ENCODE assay signal across 1 cellular context in genomic region chr9:5832543-5833529, GRCh38.
A peak's percentile ranks its signal among the peaks of the same experiment; 100 is the strongest.
TF ChIP-seq lines count a peak whose summit lies in the region.

A gene with protein sequence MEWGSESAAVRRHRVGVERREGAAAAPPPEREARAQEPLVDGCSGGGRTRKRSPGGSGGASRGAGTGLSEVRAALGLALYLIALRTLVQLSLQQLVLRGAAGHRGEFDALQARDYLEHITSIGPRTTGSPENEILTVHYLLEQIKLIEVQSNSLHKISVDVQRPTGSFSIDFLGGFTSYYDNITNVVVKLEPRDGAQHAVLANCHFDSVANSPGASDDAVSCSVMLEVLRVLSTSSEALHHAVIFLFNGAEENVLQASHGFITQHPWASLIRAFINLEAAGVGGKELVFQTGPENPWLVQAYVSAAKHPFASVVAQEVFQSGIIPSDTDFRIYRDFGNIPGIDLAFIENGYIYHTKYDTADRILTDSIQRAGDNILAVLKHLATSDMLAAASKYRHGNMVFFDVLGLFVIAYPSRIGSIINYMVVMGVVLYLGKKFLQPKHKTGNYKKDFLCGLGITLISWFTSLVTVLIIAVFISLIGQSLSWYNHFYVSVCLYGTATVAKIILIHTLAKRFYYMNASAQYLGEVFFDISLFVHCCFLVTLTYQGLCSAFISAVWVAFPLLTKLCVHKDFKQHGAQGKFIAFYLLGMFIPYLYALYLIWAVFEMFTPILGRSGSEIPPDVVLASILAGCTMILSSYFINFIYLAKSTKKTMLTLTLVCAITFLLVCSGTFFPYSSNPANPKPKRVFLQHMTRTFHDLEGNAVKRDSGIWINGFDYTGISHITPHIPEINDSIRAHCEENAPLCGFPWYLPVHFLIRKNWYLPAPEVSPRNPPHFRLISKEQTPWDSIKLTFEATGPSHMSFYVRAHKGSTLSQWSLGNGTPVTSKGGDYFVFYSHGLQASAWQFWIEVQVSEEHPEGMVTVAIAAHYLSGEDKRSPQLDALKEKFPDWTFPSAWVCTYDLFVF (minus strand): TSS chr9:5833117. CDS start chr9:5833027, 90 bp downstream.

TF ChIP-seq in HepG2, 621 proteins besides CTCF, POLR2A, EP300 and RAD21 (continued from another document and continues in another):
- TF ChIP-seq, protein P1, sequence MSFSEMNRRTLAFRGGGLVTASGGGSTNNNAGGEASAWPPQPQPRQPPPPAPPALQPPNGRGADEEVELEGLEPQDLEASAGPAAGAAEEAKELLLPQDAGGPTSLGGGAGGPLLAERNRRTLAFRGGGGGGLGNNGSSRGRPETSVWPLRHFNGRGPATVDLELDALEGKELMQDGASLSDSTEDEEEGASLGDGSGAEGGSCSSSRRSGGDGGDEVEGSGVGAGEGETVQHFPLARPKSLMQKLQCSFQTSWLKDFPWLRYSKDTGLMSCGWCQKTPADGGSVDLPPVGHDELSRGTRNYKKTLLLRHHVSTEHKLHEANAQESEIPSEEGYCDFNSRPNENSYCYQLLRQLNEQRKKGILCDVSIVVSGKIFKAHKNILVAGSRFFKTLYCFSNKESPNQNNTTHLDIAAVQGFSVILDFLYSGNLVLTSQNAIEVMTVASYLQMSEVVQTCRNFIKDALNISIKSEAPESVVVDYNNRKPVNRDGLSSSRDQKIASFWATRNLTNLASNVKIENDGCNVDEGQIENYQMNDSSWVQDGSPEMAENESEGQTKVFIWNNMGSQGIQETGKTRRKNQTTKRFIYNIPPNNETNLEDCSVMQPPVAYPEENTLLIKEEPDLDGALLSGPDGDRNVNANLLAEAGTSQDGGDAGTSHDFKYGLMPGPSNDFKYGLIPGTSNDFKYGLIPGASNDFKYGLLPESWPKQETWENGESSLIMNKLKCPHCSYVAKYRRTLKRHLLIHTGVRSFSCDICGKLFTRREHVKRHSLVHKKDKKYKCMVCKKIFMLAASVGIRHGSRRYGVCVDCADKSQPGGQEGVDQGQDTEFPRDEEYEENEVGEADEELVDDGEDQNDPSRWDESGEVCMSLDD (CRISPR knock-in tag; IDR thresholded peaks at IDR 0.05; ENCODE audit: borderline replicate concordance): peak; percentile 77; the same call in 1 of the 2 replicates
- peak; percentile 98 for TF ChIP-seq HNRNPLL (IDR thresholded peaks at IDR 0.05; ENCODE audit: low read depth, low read length, poor library complexity, severe bottlenecking)
- peak; percentile 95 for TF ChIP-seq XRCC5 (optimal IDR thresholded peaks at IDR 0.05; ENCODE audit: low read length)
- TF ChIP-seq ZNF557 (CRISPR knock-in tag; IDR thresholded peaks at IDR 0.05): peak; percentile 75
- peak; percentile 89 for TF ChIP-seq ZFY (CRISPR knock-in tag; IDR thresholded peaks at IDR 0.05)
- TF ChIP-seq SRSF9 (IDR thresholded peaks at IDR 0.05; ENCODE audit: borderline replicate concordance, insufficient read depth, low read depth, low read length, poor library complexity, severe bottlenecking): no peak
- no peak for TF ChIP-seq ZFYVE20 (CRISPR knock-in tag; IDR thresholded peaks at IDR 0.05; ENCODE audit: borderline replicate concordance, low read depth)
- TF ChIP-seq ARNT (IDR thresholded peaks at IDR 0.05): no peak
- peak; percentile 97 for TF ChIP-seq GLI4 (CRISPR knock-in tag; IDR thresholded peaks at IDR 0.05; ENCODE audit: borderline replicate concordance)
- no peak for TF ChIP-seq HNRNPUL1 (IDR thresholded peaks at IDR 0.05; ENCODE audit: low read depth, low read length)
- TF ChIP-seq FIP1L1 (IDR thresholded peaks at IDR 0.05; ENCODE audit: borderline replicate concordance, insufficient read depth, low read depth, low read length): no peak
- peak; percentile 77; the same call in 1 of the 2 replicates for TF ChIP-seq MAF1 (CRISPR knock-in tag; IDR thresholded peaks at IDR 0.05; ENCODE audit: borderline replicate concordance)
- TF ChIP-seq ZNF878 (CRISPR knock-in tag; IDR thresholded peaks at IDR 0.05): no peak
- TF ChIP-seq, protein P2, sequence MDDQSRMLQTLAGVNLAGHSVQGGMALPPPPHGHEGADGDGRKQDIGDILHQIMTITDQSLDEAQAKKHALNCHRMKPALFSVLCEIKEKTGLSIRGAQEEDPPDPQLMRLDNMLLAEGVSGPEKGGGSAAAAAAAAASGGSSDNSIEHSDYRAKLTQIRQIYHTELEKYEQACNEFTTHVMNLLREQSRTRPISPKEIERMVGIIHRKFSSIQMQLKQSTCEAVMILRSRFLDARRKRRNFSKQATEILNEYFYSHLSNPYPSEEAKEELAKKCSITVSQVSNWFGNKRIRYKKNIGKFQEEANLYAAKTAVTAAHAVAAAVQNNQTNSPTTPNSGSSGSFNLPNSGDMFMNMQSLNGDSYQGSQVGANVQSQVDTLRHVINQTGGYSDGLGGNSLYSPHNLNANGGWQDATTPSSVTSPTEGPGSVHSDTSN (CRISPR knock-in tag; IDR thresholded peaks at IDR 0.05; ENCODE audit: borderline replicate concordance): 0 out of 2 replicates have a peak, but pooled peaks have one; percentile 71
- TF ChIP-seq ATM (IDR thresholded peaks at IDR 0.05; ENCODE audit: borderline replicate concordance): no peak
- TF ChIP-seq, protein P3, sequence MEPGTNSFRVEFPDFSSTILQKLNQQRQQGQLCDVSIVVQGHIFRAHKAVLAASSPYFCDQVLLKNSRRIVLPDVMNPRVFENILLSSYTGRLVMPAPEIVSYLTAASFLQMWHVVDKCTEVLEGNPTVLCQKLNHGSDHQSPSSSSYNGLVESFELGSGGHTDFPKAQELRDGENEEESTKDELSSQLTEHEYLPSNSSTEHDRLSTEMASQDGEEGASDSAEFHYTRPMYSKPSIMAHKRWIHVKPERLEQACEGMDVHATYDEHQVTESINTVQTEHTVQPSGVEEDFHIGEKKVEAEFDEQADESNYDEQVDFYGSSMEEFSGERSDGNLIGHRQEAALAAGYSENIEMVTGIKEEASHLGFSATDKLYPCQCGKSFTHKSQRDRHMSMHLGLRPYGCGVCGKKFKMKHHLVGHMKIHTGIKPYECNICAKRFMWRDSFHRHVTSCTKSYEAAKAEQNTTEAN (CRISPR knock-in tag; conservative IDR thresholded peaks at IDR 0.05): peak; percentile 87
- peak; percentile 87 for TF ChIP-seq ATF7-NPFF (CRISPR knock-in tag; IDR thresholded peaks at IDR 0.05; ENCODE audit: low read depth)
- no peak for TF ChIP-seq TCF7L2 (IDR thresholded peaks at IDR 0.05; ENCODE audit: low read depth, low read length)
- TF ChIP-seq ZFP36L1 (CRISPR knock-in tag; IDR thresholded peaks at IDR 0.05): no peak
- TF ChIP-seq ZIK1 (CRISPR knock-in tag; IDR thresholded peaks at IDR 0.05; ENCODE audit: borderline replicate concordance, low read depth): no peak; the same call in 1 of the 2 replicates
- TF ChIP-seq FOXM1 (CRISPR knock-in tag; IDR thresholded peaks at IDR 0.05): 0 out of 2 replicates have a peak, but pooled peaks have one; percentile 45
- TF ChIP-seq, protein P4, sequence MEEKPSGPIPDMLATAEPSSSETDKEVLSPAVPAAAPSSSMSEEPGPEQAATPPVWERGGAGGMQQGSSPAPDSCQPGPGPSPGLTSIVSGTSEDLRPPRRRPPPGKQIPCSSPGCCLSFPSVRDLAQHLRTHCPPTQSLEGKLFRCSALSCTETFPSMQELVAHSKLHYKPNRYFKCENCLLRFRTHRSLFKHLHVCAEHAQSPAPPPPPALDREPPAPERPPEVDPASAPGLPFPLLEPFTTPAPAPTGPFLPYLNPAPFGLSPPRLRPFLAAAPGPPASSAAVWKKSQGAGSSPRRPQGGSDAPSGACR (CRISPR knock-in tag; IDR thresholded peaks at IDR 0.05): no peak; the same call in 1 of the 2 replicates
- 0 out of 2 replicates have a peak, but pooled peaks have one; percentile 65 for TF ChIP-seq ETV6 (CRISPR knock-in tag; conservative IDR thresholded peaks at IDR 0.05)
- TF ChIP-seq, protein P5, sequence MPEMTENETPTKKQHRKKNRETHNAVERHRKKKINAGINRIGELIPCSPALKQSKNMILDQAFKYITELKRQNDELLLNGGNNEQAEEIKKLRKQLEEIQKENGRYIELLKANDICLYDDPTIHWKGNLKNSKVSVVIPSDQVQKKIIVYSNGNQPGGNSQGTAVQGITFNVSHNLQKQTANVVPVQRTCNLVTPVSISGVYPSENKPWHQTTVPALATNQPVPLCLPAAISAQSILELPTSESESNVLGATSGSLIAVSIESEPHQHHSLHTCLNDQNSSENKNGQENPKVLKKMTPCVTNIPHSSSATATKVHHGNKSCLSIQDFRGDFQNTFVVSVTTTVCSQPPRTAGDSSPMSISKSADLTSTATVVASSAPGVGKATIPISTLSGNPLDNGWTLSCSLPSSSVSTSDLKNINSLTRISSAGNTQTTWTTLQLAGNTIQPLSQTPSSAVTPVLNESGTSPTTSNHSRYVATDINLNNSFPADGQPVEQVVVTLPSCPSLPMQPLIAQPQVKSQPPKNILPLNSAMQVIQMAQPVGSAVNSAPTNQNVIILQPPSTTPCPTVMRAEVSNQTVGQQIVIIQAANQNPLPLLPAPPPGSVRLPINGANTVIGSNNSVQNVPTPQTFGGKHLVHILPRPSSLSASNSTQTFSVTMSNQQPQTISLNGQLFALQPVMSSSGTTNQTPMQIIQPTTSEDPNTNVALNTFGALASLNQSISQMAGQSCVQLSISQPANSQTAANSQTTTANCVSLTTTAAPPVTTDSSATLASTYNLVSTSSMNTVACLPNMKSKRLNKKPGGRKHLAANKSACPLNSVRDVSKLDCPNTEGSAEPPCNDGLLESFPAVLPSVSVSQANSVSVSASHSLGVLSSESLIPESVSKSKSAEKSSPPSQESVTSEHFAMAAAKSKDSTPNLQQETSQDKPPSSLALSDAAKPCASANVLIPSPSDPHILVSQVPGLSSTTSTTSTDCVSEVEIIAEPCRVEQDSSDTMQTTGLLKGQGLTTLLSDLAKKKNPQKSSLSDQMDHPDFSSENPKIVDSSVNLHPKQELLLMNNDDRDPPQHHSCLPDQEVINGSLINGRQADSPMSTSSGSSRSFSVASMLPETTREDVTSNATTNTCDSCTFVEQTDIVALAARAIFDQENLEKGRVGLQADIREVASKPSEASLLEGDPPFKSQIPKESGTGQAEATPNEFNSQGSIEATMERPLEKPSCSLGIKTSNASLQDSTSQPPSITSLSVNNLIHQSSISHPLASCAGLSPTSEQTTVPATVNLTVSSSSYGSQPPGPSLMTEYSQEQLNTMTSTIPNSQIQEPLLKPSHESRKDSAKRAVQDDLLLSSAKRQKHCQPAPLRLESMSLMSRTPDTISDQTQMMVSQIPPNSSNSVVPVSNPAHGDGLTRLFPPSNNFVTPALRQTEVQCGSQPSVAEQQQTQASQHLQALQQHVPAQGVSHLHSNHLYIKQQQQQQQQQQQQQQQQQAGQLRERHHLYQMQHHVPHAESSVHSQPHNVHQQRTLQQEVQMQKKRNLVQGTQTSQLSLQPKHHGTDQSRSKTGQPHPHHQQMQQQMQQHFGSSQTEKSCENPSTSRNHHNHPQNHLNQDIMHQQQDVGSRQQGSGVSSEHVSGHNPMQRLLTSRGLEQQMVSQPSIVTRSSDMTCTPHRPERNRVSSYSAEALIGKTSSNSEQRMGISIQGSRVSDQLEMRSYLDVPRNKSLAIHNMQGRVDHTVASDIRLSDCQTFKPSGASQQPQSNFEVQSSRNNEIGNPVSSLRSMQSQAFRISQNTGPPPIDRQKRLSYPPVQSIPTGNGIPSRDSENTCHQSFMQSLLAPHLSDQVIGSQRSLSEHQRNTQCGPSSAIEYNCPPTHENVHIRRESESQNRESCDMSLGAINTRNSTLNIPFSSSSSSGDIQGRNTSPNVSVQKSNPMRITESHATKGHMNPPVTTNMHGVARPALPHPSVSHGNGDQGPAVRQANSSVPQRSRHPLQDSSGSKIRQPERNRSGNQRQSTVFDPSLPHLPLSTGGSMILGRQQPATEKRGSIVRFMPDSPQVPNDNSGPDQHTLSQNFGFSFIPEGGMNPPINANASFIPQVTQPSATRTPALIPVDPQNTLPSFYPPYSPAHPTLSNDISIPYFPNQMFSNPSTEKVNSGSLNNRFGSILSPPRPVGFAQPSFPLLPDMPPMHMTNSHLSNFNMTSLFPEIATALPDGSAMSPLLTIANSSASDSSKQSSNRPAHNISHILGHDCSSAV (CRISPR knock-in tag; IDR thresholded peaks at IDR 0.05; ENCODE audit: borderline replicate concordance): no peak
- no peak for TF ChIP-seq ZNF562 (CRISPR knock-in tag; IDR thresholded peaks at IDR 0.05; ENCODE audit: borderline replicate concordance)
- peak; percentile 49; the same call in 1 of the 2 replicates for TF ChIP-seq BHLHE40 (IDR thresholded peaks at IDR 0.05; ENCODE audit: low read length)
- TF ChIP-seq, protein P6, sequence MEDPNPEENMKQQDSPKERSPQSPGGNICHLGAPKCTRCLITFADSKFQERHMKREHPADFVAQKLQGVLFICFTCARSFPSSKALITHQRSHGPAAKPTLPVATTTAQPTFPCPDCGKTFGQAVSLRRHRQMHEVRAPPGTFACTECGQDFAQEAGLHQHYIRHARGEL (CRISPR knock-in tag; IDR thresholded peaks at IDR 0.05): 0 out of 2 replicates have a peak, but pooled peaks have one; percentile 45
- TF ChIP-seq ZNF572 (CRISPR knock-in tag; IDR thresholded peaks at IDR 0.05): no peak
- TF ChIP-seq, protein P7, sequence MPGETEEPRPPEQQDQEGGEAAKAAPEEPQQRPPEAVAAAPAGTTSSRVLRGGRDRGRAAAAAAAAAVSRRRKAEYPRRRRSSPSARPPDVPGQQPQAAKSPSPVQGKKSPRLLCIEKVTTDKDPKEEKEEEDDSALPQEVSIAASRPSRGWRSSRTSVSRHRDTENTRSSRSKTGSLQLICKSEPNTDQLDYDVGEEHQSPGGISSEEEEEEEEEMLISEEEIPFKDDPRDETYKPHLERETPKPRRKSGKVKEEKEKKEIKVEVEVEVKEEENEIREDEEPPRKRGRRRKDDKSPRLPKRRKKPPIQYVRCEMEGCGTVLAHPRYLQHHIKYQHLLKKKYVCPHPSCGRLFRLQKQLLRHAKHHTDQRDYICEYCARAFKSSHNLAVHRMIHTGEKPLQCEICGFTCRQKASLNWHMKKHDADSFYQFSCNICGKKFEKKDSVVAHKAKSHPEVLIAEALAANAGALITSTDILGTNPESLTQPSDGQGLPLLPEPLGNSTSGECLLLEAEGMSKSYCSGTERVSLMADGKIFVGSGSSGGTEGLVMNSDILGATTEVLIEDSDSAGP (CRISPR knock-in tag; IDR thresholded peaks at IDR 0.05; ENCODE audit: borderline replicate concordance): peak; percentile 93
- TF ChIP-seq SUZ12 (IDR thresholded peaks at IDR 0.05; ENCODE audit: low read depth, low read length): no peak
- peak; percentile 50; the same call in 1 of the 2 replicates for TF ChIP-seq ZNF564 (CRISPR knock-in tag; IDR thresholded peaks at IDR 0.05)
- peak; percentile 68; the same call in 1 of the 2 replicates for TF ChIP-seq ZNF264 (CRISPR knock-in tag; IDR thresholded peaks at IDR 0.05)
- no peak for TF ChIP-seq ZNF350 (CRISPR knock-in tag; IDR thresholded peaks at IDR 0.05; ENCODE audit: borderline replicate concordance, low read depth)
- TF ChIP-seq ZNF558 (CRISPR knock-in tag; IDR thresholded peaks at IDR 0.05; ENCODE audit: borderline replicate concordance): peak; percentile 56; the same call in 1 of the 2 replicates
- TF ChIP-seq ZNF503 (CRISPR knock-in tag; IDR thresholded peaks at IDR 0.05): peak; percentile 65
